Comparison of ENCODE assay signal across 18 cellular contexts in the genomic region with DNA sequence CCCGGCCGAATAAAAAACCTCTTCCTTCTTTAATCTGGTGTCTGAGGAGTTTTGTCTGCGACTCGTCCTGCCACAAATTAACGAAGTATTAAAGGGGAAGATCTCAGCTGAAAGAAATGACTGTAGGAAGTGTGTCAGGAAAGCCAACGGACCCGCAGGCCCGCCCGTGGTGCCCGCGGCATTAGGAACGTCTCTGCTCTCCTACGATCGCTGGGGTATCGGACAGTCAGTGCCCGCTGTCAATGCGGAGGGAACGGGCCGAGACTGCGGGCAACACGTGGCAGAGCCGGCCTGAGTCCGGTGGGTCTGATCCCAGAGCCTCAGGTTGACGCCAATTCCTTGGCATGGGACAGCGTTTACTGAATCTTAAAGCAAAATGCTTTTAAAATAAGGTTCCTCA.
DNase-seq lines count a peak whose midpoint lies in the region; ATAC-seq and TF ChIP-seq lines count a peak whose summit lies in the region.
"Had no signal": no experiment of that assay in that cellular context is flagged by ENCODE, and none has a peak within 500 bp of the region (broad histone marks: within the 10 kb centered on the region; RNA-seq: fewer than 3 reads in every experiment).

No MANE protein-coding gene starts in this region.

- peak overlapping the region; percentile 22 to 85 (median 78) for H3K4me3 Mint-ChIP-seq in naive B cell
- H3K4me3 Mint-ChIP-seq: neural crest cell had no signal

- no peak for TF ChIP-seq CTCF in AG10803 (conservative IDR thresholded peaks at IDR 0.05; ENCODE audit: low read length)
- no peak for TF ChIP-seq CTCF in choroid plexus epithelial cell (conservative IDR thresholded peaks at IDR 0.05; ENCODE audit: low read depth, low read length)
- TF ChIP-seq CTCF in RWPE1 (conservative IDR thresholded peaks at IDR 0.05; ENCODE audit: low read depth): no peak

- H3K4me3 ChIP-seq in AG10803 (ENCODE audit: low read length): peak overlapping the region; percentile 11; the same call in 1 of the 2 replicates
- peak overlapping the region; percentile 61 for H3K4me3 ChIP-seq in HUES48 (ENCODE audit: low read depth, low read length)
- peak overlapping the region; percentile 47 for H3K4me3 ChIP-seq in choroid plexus epithelial cell (ENCODE audit: low read depth, low read length)

- H3K27ac ChIP-seq in HUES48 (ENCODE audit: low read depth, low read length) (no peak overlapping the region), RWPE1 (no peak overlapping the region)
- H3K27ac ChIP-seq: gastroesophageal sphincter had no signal

- POLR2A ChIA-PET in RWPE1 (lab: Yijun Ruan, JAX; ENCODE audit: low non-redundant PET): no interaction called here

- H3K27ac Mint-ChIP-seq in naive B cell: peak overlapping the region in 1 of 6 donors; percentile 30
- H3K27ac Mint-ChIP-seq: T-helper 1 cell treated with Interleukin-12 subunit alpha and Interleukin-12 subunit beta and Interleukin-4 antibody, amounts not matched to agents 30 μg/mL and 1 μg/mL, for 36 hours had no signal

- peaks cover 40 to 42% (median 42%) of the 10 kb centered on the region in 3 donors for H3K27me3 Mint-ChIP-seq in naive B cell

- peaks cover 0 to 2% (median 0%) of the 10 kb centered on the region in 7 donors for H3K9me3 Mint-ChIP-seq in naive B cell
- H3K9me3 Mint-ChIP-seq: neural crest cell; T-helper 1 cell treated with Interleukin-12 subunit alpha and Interleukin-12 subunit beta and Interleukin-4 antibody, amounts not matched to agents 30 μg/mL and 1 μg/mL, for 36 hours had no signal

- peaks cover 4% of the 10 kb centered on the region for H3K4me1 ChIP-seq in HUES48 (ENCODE audit: control insufficient read depth, insufficient read depth, low read length)

- no peak for DNase-seq in AG10803 (ENCODE audit: low read depth)
- no peak for DNase-seq in choroid plexus epithelial cell (ENCODE audit: low read depth)
- DNase-seq in naive B cell: no peak
- DNase-seq in RWPE1 (ENCODE audit: low spot score): no peak
- DNase-seq in germinal center (ENCODE audit: low spot score): no peak
- DNase-seq in H4 (ENCODE audit: low spot score): no peak
- DNase-seq: activated CD4-positive, CD25-positive, alpha-beta regulatory T cell; activated CD8-positive, alpha-beta memory T cell treated with anti-CD3 and anti-CD28 coated beads for 24 hours; anterior cingulate cortex; cortex of kidney; MM.1S; NCI-H187; stimulated activated CD4-positive, alpha-beta T cell treated with anti-CD3 and anti-CD28 coated beads, Interleukin-15, amount 100 ng/mL, for 24 hours had no signal

- H3K36me3 ChIP-seq in HUES48 (ENCODE audit: control insufficient read depth, insufficient read depth, low read length): no peaks in the 10 kb centered on the region
- H3K36me3 ChIP-seq: gastroesophageal sphincter had no signal

- H3K4me1 Mint-ChIP-seq in naive B cell: peaks cover 14 to 24% (median 22%) of the 10 kb centered on the region in 3 donors
- H3K4me1 Mint-ChIP-seq: neural crest cell had no signal

- H3K27me3 ChIP-seq in HUES48 (ENCODE audit: control insufficient read depth, insufficient read depth, low read length): peaks cover 60% of the 10 kb centered on the region
- H3K27me3 ChIP-seq: gastroesophageal sphincter had no signal

- H3K9me3 ChIP-seq in HUES48 (ENCODE audit: control insufficient read depth, insufficient read depth, low read length): no peaks in the 10 kb centered on the region
- H3K9me3 ChIP-seq: gastroesophageal sphincter had no signal

- H3K9ac ChIP-seq in HUES48 (ENCODE audit: low read depth, low read length): no peak overlapping the region

- peaks cover 6 to 13% of the 10 kb centered on the region in 2 donors for H3K36me3 Mint-ChIP-seq in naive B cell

- ATAC-seq in naive B cell (ENCODE audit: low read depth in 2 of 2) (no peak), GM19395 (IDR thresholded peaks at IDR 0.05; ENCODE audit: unreplicated experiment) (no peak)
- ATAC-seq: gastroesophageal sphincter had no signal

- CTCF ChIA-PET in RWPE1 (lab: Yijun Ruan, JAX): no interaction called here

Comparison
In these comparisons a context has a peak if more than half of its experiments do, and no peak if none do; other contexts are left out.
1. H3K4me3 ChIP-seq: peak in every context shown above with its lines; median percentile 61 in HUES48; 47 in choroid plexus epithelial cell; 11 in AG10803.